In the genomic region with DNA sequence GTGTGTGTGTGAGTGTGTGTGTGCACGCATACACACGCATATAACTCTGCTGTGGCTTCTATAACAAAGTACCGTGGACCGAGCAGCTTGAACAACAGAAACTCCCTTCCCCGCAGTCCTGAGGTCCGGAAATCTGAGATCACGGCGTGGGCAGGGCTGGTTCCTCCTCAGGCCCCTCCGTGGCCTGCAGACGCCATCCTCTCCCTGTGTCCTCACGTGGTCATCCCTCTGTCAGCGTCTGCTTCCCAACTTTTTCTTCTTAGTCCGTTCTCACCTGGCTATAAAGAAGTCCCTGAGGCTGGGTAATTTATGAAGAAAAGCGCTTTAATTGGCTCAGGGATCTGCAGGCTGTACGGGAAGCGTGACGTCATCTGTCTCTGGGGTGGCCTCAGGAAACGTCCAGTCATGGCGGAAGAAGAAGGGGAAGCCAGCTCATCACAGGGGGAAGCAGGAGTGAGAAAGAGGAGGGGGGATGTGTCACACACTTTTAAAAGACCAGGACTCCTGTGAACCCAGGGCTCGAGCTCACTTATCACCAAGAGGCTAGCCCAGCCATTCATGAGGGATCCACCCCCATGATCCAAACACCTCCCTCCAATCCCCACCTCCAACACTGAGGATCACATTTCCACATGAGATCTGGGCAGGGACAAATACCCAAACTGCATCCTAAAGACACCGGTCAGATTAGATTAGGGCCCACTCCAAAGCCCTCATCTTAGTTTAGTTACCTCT, we compare ENCODE assay signal across 9 cellular contexts.
DNase-seq lines count a peak whose midpoint lies in the region; ATAC-seq, FAIRE-seq and TF ChIP-seq lines count a peak whose summit lies in the region.
"Had no signal": no experiment of that assay in that cellular context is flagged by ENCODE, and none has a peak within 500 bp of the region (broad histone marks: within the 10 kb centered on the region; RNA-seq: fewer than 3 reads in every experiment).

No MANE protein-coding gene starts in this region.

- peak overlapping the region; percentile 90 for H3K4me2 ChIP-seq in GM12878 (ENCODE audit: control insufficient read depth, insufficient read depth)

- H3K9ac ChIP-seq in GM12878 (ENCODE audit: control insufficient read depth, insufficient read depth, low read length), result peak overlapping the region; percentile 84

- DNase-seq in DMS 273 (lab: John Stamatoyannopoulos, UW; ENCODE audit: unreplicated experiment), result peak; percentile 48
- DNase-seq in DMS 273 treated with DMSO at 0.1 percent for 48 hours (lab: John Stamatoyannopoulos, UW), result no peak
- peak; percentile 70 for DNase-seq in T-helper 22 cell (ENCODE audit: low read depth)
- DNase-seq in GM12878 (ENCODE audit: low read depth, low spot score), result peak; percentile 80
- DNase-seq in right lobe of liver, result peak in 2 of 3 donors; percentile 73 to 82
- DNase-seq in stimulated activated CD8-positive, alpha-beta memory T cell treated with anti-CD3 and anti-CD28 coated beads, Interleukin-12 subunit alpha, Interleukin-12 subunit beta, amount 100 ng/mL, for 24 hours (ENCODE audit: extremely low read depth), result peak; percentile 43
- DNase-seq in SK-N-DZ (ENCODE audit: low spot score), result no peak

- H3K27ac ChIP-seq in GM12878 (ENCODE audit: control insufficient read depth, insufficient read depth) (peak overlapping the region; percentile 97), right lobe of liver (peak overlapping the region; percentile 26 to 76 (median 47))
- H3K27ac ChIP-seq: 22Rv1 had no signal

- H3K4me1 ChIP-seq in GM12878 (ENCODE audit: control insufficient read depth, insufficient read depth, low read length), result peaks cover 23% of the 10 kb centered on the region
- H3K4me1 ChIP-seq in right lobe of liver, result no peaks in the 10 kb centered on the region

- peak overlapping the region; percentile 21 for H2AFZ ChIP-seq in GM12878 (ENCODE audit: control insufficient read depth, low read depth, low read length)

- SMC1A ChIA-PET in GM12878 (lab: Charles Lee; ENCODE audit: uncharacterized antibody, unreplicated experiment), result interaction anchor here (1.0 to 2.4 kb wide), 6 partner anchors 10 to 279 kb away, joined by 4 to 12 read pairs (median 7); no protein-coding TSS in a partner anchor

- TF ChIP-seq RAD21 in GM12878 (IDR thresholded peaks at IDR 0.05; ENCODE audit: insufficient read depth, low read depth, low read length), result no peak

- TF ChIP-seq EP300 in GM12878 (IDR thresholded peaks at IDR 0.05; ENCODE audit: borderline replicate concordance in 1 of 2, control insufficient read depth in 1 of 2, low read depth in 2 of 2, low read length in 2 of 2), result peak; percentile 32 to 46; a peak in 3 of 4 replicates

- no peaks in the 10 kb centered on the region for H3K36me3 ChIP-seq in GM12878 (ENCODE audit: control insufficient read depth in 2 of 2, insufficient read depth in 2 of 2, low read length in 1 of 2)
- H3K36me3 ChIP-seq in right lobe of liver, result no peaks in the 10 kb centered on the region

- CTCF ChIA-PET in GM12878 (lab: Yijun Ruan, JAX), result interaction anchor here (0.7 to 3.3 kb wide), 6 partner anchors 9 to 203 kb away, joined by 3 to 17 read pairs (median 3); partner anchors contain the start of genes INSIG1 and PAXIP1

- POLR2A ChIA-PET in GM12878 (lab: Charles Lee), result interaction anchor here (0.7 to 3.3 kb wide), 3 partner anchors 91 to 279 kb away, joined by 3 to 86 read pairs (median 9); partner anchors contain the start of genes INSIG1 and PAXIP1

- intact Hi-C loops in GM12878 (cut with micrococcal nuclease; ENCODE audit: unreplicated experiment) (loop anchor here (5.0 to 10.0 kb wide), 8 partner anchors 76 to 548 kb away; partner anchors contain the start of genes PAXIP1 and RBM33), right lobe of liver (cut with DNase I) (no loop called here)

- H3K9me3 ChIP-seq in GM12878 (replicated peaks; ENCODE audit: control insufficient read depth, insufficient read depth, low read length), result no peaks in the 10 kb centered on the region; the same call in 2 of the 3 replicates
- no peaks in the 10 kb centered on the region for H3K9me3 ChIP-seq in right lobe of liver

- H3K27me3 ChIP-seq in GM12878 (replicated peaks in 1 of 2; ENCODE audit: control insufficient read depth in 2 of 2, insufficient read depth in 2 of 2, low read length in 1 of 2), result no peaks in the 10 kb centered on the region
- no peaks in the 10 kb centered on the region for H3K27me3 ChIP-seq in right lobe of liver

- H3K79me2 ChIP-seq in GM12878 (ENCODE audit: control insufficient read depth, insufficient read depth, low read length), result no peaks in the 10 kb centered on the region

- 4% methylated on average over 14 of the region's 21 CpGs for WGBS in GM12878 (ENCODE audit: insufficient coverage, insufficient replicate concordance, low lambda C conversion rate, missing lambda C conversion rate)
- 47% methylated on average over 12 of the region's 21 CpGs for WGBS in right lobe of liver (ENCODE audit: insufficient coverage, low coverage, low lambda C conversion rate, missing lambda C conversion rate)

- in situ Hi-C loops in GM12878 (cut with MboI), result loop anchor here (10.0 kb wide), 2 partner anchors 88 to 548 kb away; partner anchors contain the start of gene INSIG1

- TF ChIP-seq POLR2A in GM12878 (IDR thresholded peaks at IDR 0.05; ENCODE audit: low read depth, low read length) (no peak), right lobe of liver (IDR thresholded peaks at IDR 0.05) (no peak)

- no peak for TF ChIP-seq CTCF in GM12878 (IDR thresholded peaks at IDR 0.05 in 2 of 3, conservative IDR thresholded peaks at IDR 0.05 in 1 of 3; ENCODE audit: control insufficient read depth in 2 of 3, extremely low read depth in 1 of 3, insufficient read depth in 1 of 3, low read depth in 3 of 3, low read length in 3 of 3)
- TF ChIP-seq CTCF in right lobe of liver (IDR thresholded peaks at IDR 0.05), result no peak

- BruUV-seq in GM12878 (replicated peaks; lab: Mats Ljungman, UMichigan), result no TSS peak

- RAD21 ChIA-PET in GM12878 (lab: Charles Lee; ENCODE audit: unreplicated experiment), result interaction anchor here (1.6 to 3.0 kb wide), 4 partner anchors 92 to 278 kb away, joined by 8 to 25 read pairs (median 14); partner anchors contain the start of genes INSIG1 and PAXIP1

- H3K4me3 ChIP-seq in GM12878, result peak overlapping the region; percentile 76
- H3K4me3 ChIP-seq in right lobe of liver, result no peak overlapping the region

- no peaks in the 10 kb centered on the region for H4K20me1 ChIP-seq in GM12878 (ENCODE audit: control insufficient read depth, insufficient read depth)

- peak; percentile 47 for FAIRE-seq in GM12878 (lab: Jason Lieb, UNC)

- ATAC-seq in HG03196 (IDR thresholded peaks at IDR 0.05; ENCODE audit: unreplicated experiment), result peak; percentile 33
- peak; percentile 71 for ATAC-seq in GM12878
- ATAC-seq in right lobe of liver, result peak; percentile 53 to 71 (median 70)

TF ChIP-seq in GM12878, 131 proteins besides CTCF, POLR2A, EP300 and RAD21 (continues in another document):
- peak; percentile 64 for TF ChIP-seq JUNB (IDR thresholded peaks at IDR 0.05)
- peak; percentile 5; the same call in 1 of the 2 replicates for TF ChIP-seq GATAD2B (conservative IDR thresholded peaks at IDR 0.05; ENCODE audit: low read depth)
- no peak for TF ChIP-seq STAT3 (IDR thresholded peaks at IDR 0.05; ENCODE audit: low read depth, low read length)
- TF ChIP-seq, protein P1, sequence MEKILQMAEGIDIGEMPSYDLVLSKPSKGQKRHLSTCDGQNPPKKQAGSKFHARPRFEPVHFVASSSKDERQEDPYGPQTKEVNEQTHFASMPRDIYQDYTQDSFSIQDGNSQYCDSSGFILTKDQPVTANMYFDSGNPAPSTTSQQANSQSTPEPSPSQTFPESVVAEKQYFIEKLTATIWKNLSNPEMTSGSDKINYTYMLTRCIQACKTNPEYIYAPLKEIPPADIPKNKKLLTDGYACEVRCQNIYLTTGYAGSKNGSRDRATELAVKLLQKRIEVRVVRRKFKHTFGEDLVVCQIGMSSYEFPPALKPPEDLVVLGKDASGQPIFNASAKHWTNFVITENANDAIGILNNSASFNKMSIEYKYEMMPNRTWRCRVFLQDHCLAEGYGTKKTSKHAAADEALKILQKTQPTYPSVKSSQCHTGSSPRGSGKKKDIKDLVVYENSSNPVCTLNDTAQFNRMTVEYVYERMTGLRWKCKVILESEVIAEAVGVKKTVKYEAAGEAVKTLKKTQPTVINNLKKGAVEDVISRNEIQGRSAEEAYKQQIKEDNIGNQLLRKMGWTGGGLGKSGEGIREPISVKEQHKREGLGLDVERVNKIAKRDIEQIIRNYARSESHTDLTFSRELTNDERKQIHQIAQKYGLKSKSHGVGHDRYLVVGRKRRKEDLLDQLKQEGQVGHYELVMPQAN (conservative IDR thresholded peaks at IDR 0.05), result no peak
- peak; percentile 57 for TF ChIP-seq BCL11A (IDR thresholded peaks at IDR 0.05; ENCODE audit: low read depth, low read length)
- no peak for TF ChIP-seq BACH1 (IDR thresholded peaks at IDR 0.05; ENCODE audit: borderline replicate concordance)
- 0 out of 2 replicates have a peak, but pooled peaks have one; percentile 14 for TF ChIP-seq CHD2 (IDR thresholded peaks at IDR 0.05; ENCODE audit: borderline replicate concordance, low read depth, low read length)
- TF ChIP-seq TCF7 (IDR thresholded peaks at IDR 0.05; ENCODE audit: borderline replicate concordance), result no peak
- TF ChIP-seq TCF3 (IDR thresholded peaks at IDR 0.05; ENCODE audit: borderline replicate concordance, insufficient read depth, low read depth, low read length), result no peak
- no peak for TF ChIP-seq MAX (IDR thresholded peaks at IDR 0.05; ENCODE audit: low read depth, low read length)
- TF ChIP-seq KLF5 (IDR thresholded peaks at IDR 0.05; ENCODE audit: partially characterized antibody), result no peak
- no peak for TF ChIP-seq ZNF274 (IDR thresholded peaks at IDR 0.05; ENCODE audit: insufficient read depth, insufficient read length)
- no peak for TF ChIP-seq PAX8 (IDR thresholded peaks at IDR 0.05)
- peak; percentile 93 for TF ChIP-seq CREB1 (IDR thresholded peaks at IDR 0.05; ENCODE audit: low read depth)
- no peak for TF ChIP-seq YBX1 (IDR thresholded peaks at IDR 0.05)
- no peak for TF ChIP-seq IRF5 (IDR thresholded peaks at IDR 0.05; ENCODE audit: borderline replicate concordance)

Comparison
In these comparisons a context has a peak if more than half of its experiments do, and no peak if none do; other contexts are left out.
1. DNase-seq: peak in DMS 273 (single experiment), T-helper 22 cell (single experiment), GM12878 (single experiment), right lobe of liver (2 of 3) and stimulated activated CD8-positive, alpha-beta memory T cell treated with anti-CD3 and anti-CD28 coated beads, Interleukin-12 subunit alpha, Interleukin-12 subunit beta, amount 100 ng/mL, for 24 hours (single experiment); none in DMS 273 treated with DMSO at 0.1 percent for 48 hours (single experiment) and SK-N-DZ (single experiment).
2. Peak in every context shown above with its lines, with median percentiles within 50 percentile points of each other: ATAC-seq.